15 cellular contexts compared by ENCODE assay signal in the genomic region with DNA sequence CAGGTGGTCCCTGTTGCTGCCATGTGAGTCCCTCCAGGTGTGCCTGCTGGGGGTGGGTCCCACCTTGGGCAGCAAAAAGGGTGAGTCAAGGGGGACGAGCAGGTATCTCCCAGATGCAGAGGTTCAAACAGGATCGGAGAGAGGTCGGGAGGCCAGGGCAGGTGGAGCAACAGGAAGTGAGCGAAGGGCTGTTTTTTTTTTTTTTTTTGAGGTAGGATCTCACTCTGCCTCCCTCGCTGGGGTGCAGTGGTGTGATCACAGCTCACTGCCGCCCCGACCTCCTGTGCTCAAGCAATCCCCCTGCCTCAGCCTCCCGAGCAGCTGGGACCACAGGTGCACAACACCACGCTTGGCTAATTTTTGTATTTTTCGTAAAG. TPM values are rescaled to one million over a fixed set of nuclear protein-coding genes. Genes with fewer than 3 reads are reported as not detected.
DNase-seq lines count a peak whose midpoint lies in the region; ATAC-seq and TF ChIP-seq lines count a peak whose summit lies in the region.
"Had no signal": no experiment of that assay in that cellular context is flagged by ENCODE, and none has a peak within 500 bp of the region (broad histone marks: within the 10 kb centered on the region; RNA-seq: fewer than 3 reads in every experiment).

No MANE protein-coding gene starts in this region.

- H3K36me3 ChIP-seq in heart left ventricle (no peaks in the 10 kb centered on the region), tibial artery (no peaks in the 10 kb centered on the region)
- H3K36me3 ChIP-seq: BE2C had no signal

- H3K27me3 ChIP-seq in heart left ventricle: no peaks in the 10 kb centered on the region
- no peaks in the 10 kb centered on the region for H3K27me3 ChIP-seq in foreskin keratinocyte
- no peaks in the 10 kb centered on the region for H3K27me3 ChIP-seq in tibial artery
- H3K27me3 ChIP-seq: BE2C had no signal

- no peaks in the 10 kb centered on the region for H3K9me3 Mint-ChIP-seq in activated CD8-positive, alpha-beta memory T cell treated with anti-CD3 and anti-CD28 coated beads, Interleukin-2, amount 10 ng/mL, durations not matched to agents 7 days and 5 days (ENCODE audit: low read depth)
- H3K9me3 Mint-ChIP-seq: neural crest cell had no signal

- CTCF ChIA-PET in activated CD8-positive, alpha-beta memory T cell treated with anti-CD3 and anti-CD28 coated beads, Interleukin-2, amount 10 ng/mL, durations not matched to agents 7 days and 5 days (lab: Charles Lee): interaction anchor here (0.9 to 11.3 kb wide), 19 partner anchors 10 to 259 kb away, joined by 3 to 283 read pairs (median 8); a partner anchor contains a TSS

- H3K36me3 Mint-ChIP-seq in activated CD8-positive, alpha-beta memory T cell treated with anti-CD3 and anti-CD28 coated beads, Interleukin-2, amount 10 ng/mL, durations not matched to agents 7 days and 5 days: no peaks in the 10 kb centered on the region

- no peak overlapping the region for H3K4me3 ChIP-seq in heart left ventricle
- no peak overlapping the region for H3K4me3 ChIP-seq in tibial artery

- H3K4me3 Mint-ChIP-seq in activated CD8-positive, alpha-beta memory T cell treated with anti-CD3 and anti-CD28 coated beads, Interleukin-2, amount 10 ng/mL, durations not matched to agents 7 days and 5 days: peak overlapping the region; percentile 29
- H3K4me3 Mint-ChIP-seq: neural crest cell had no signal

- intact Hi-C loops in heart left ventricle (cut with DNase I): loop anchor here in 3 of 10 donors (5.0 kb wide), 3 partner anchors 70 to 130 kb away; no protein-coding TSS in a partner anchor
- intact Hi-C loops in left ventricle myocardium superior (cut with micrococcal nuclease): loop anchor here (5.0 kb wide), 1 partner anchor 70 kb away; no protein-coding TSS in a partner anchor
- intact Hi-C loops in tibial artery (cut with DNase I; ENCODE audit: low total_unique reads): loop anchor here (5.0 kb wide), 1 partner anchor 70 kb away; no protein-coding TSS in a partner anchor

- H3K27ac ChIP-seq in heart left ventricle (peak overlapping the region in 8 of 12 donors; percentile 32 to 67 (median 56)), foreskin keratinocyte (peak overlapping the region; percentile 88), tibial artery (peak overlapping the region; percentile 17 to 58)
- H3K27ac ChIP-seq: HL-60 had no signal

- peaks cover 62% of the 10 kb centered on the region for H3K4me1 Mint-ChIP-seq in activated CD8-positive, alpha-beta memory T cell treated with anti-CD3 and anti-CD28 coated beads, Interleukin-2, amount 10 ng/mL, durations not matched to agents 7 days and 5 days

- H3K4me1 ChIP-seq in heart left ventricle: peaks cover 0 to 25% (median 8%) of the 10 kb centered on the region in 12 donors
- H3K4me1 ChIP-seq in foreskin keratinocyte: peaks cover 7% of the 10 kb centered on the region
- H3K4me1 ChIP-seq in tibial artery: peaks cover 0 to 26% (median 12%) of the 10 kb centered on the region in 4 donors
- H3K4me1 ChIP-seq: BE2C had no signal

- no peak for TF ChIP-seq POLR2A in heart left ventricle (IDR thresholded peaks at IDR 0.05)

- no peaks in the 10 kb centered on the region for H3K27me3 Mint-ChIP-seq in activated CD8-positive, alpha-beta memory T cell treated with anti-CD3 and anti-CD28 coated beads, Interleukin-2, amount 10 ng/mL, durations not matched to agents 7 days and 5 days

- 93 to 97% (median 94%) methylated on average over 10 of the region's 10 CpGs for WGBS in heart left ventricle, 4 donors

- no peak for DNase-seq in heart left ventricle
- no peak for DNase-seq in left ventricle myocardium superior
- DNase-seq in activated CD8-positive, alpha-beta memory T cell treated with anti-CD3 and anti-CD28 coated beads, Interleukin-2, amount 10 ng/mL, durations not matched to agents 7 days and 5 days: no peak
- no peak for DNase-seq in foreskin keratinocyte
- no peak for DNase-seq in tibial artery
- no peak for DNase-seq in nucleus accumbens (lab: John Stamatoyannopoulos, UW)
- DNase-seq: BE2C, cortex of kidney, GF-D8, NCI-H345 had no signal

- H3K27ac Mint-ChIP-seq in activated CD8-positive, alpha-beta memory T cell treated with anti-CD3 and anti-CD28 coated beads, Interleukin-2, amount 10 ng/mL, durations not matched to agents 7 days and 5 days: peak overlapping the region; percentile 84

- no peak for TF ChIP-seq CTCF in heart left ventricle (IDR thresholded peaks at IDR 0.05)
- no peak for TF ChIP-seq CTCF in foreskin keratinocyte (conservative IDR thresholded peaks at IDR 0.05)
- TF ChIP-seq CTCF in tibial artery (IDR thresholded peaks at IDR 0.05): no peak

- no peaks in the 10 kb centered on the region for H3K9me3 ChIP-seq in heart left ventricle
- no peaks in the 10 kb centered on the region for H3K9me3 ChIP-seq in tibial artery
- H3K9me3 ChIP-seq: BE2C had no signal

- ATAC-seq in heart left ventricle: peak in 1 of 4 donors; percentile 8
- ATAC-seq in left ventricle myocardium superior: no peak
- no peak for ATAC-seq in activated CD8-positive, alpha-beta memory T cell treated with anti-CD3 and anti-CD28 coated beads, Interleukin-2, amount 10 ng/mL, durations not matched to agents 7 days and 5 days
- no peak for ATAC-seq in foreskin keratinocyte
- no peak for ATAC-seq in GM18502 (IDR thresholded peaks at IDR 0.05; ENCODE audit: poor library complexity, unreplicated experiment)
- no peak for ATAC-seq in GM21367 (IDR thresholded peaks at IDR 0.05; ENCODE audit: unreplicated experiment)

RNA-seq across cellular contexts. Expression of a gene that starts 39.4 kb away (rescaled TPM):
- total RNA-seq in heart left ventricle (under 1 TPM in 2 of 9 donors, not detected in 7; 0.14 to 0.25 TPM), left ventricle myocardium superior (not detected), foreskin keratinocyte (not detected in 2 replicates)
- polyA plus RNA-seq in heart left ventricle (under 1 TPM in 1 of 2 donors, not detected in 1; 0.06 TPM), foreskin keratinocyte (not detected in 2 replicates)
- total RNA-seq in activated CD8-positive, alpha-beta memory T cell treated with anti-CD3 and anti-CD28 coated beads, Interleukin-2, amount 10 ng/mL, durations not matched to agents 7 days and 5 days: not detected
- total RNA-seq: left colon, neural crest cell had no signal

RNA-seq across cellular contexts. Expression of a gene that starts 41.1 kb away (rescaled TPM):
- total RNA-seq in heart left ventricle (not detected), left ventricle myocardium superior (not detected), foreskin keratinocyte (not detected in 2 replicates)
- polyA plus RNA-seq in heart left ventricle (not detected), foreskin keratinocyte (not detected in 2 replicates)
- 10 to 100 TPM in 1 of 2 experiments, 1 to 10 TPM in 1; 4.8 to 10.1 TPM for total RNA-seq in activated CD8-positive, alpha-beta memory T cell treated with anti-CD3 and anti-CD28 coated beads, Interleukin-2, amount 10 ng/mL, durations not matched to agents 7 days and 5 days
- total RNA-seq: left colon, neural crest cell had no signal

Comparison
In these comparisons a context has a peak if more than half of its experiments do, and no peak if none do; other contexts are left out.
1. H3K27ac ChIP-seq: peak in every context shown above with its lines; median percentile 88 in foreskin keratinocyte; 56 in heart left ventricle; 38 in tibial artery.